In the genomic region with DNA sequence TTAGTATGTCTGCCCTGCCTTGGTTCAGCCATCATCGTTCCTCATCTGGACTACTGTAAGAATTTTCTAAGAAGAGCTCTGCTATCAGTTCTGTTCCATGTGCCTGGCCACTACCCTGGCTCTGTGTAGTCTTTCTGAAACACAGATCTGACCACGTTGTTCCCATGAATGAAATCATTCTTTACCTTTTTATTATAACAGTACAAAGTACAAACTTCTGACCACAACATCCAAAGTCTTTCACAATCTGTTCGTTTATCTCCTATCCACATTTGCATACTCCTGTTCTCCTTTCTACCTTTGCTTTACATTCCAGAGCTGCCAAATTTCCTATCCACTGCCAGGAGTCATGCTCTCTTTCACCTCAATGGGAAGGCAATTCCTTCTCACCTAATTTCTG, we compare ENCODE assay signal across 16 cellular contexts.
DNase-seq lines count a peak whose midpoint lies in the region; TF ChIP-seq lines count a peak whose summit lies in the region.
"Had no signal": no experiment of that assay in that cellular context is flagged by ENCODE, and none has a peak within 500 bp of the region (broad histone marks: within the 10 kb centered on the region; RNA-seq: fewer than 3 reads in every experiment).

No MANE protein-coding gene starts in this region.

- H3K27ac ChIP-seq in liver (ENCODE audit: low read depth in 1 of 2, low read length in 2 of 2) (peak overlapping the region; percentile 53 to 85), transverse colon (peak overlapping the region in 1 of 4 donors; percentile 31), testis (no peak overlapping the region)
- H3K27ac ChIP-seq: 22Rv1 had no signal

- intact Hi-C loops in transverse colon (cut with DNase I; ENCODE audit: low total_unique reads), result no loop called here
- intact Hi-C loops in testis (cut with DNase I; ENCODE audit: low total_unique reads), result no loop called here
- intact Hi-C loops in activated CD4-positive, alpha-beta T cell treated with anti-CD3 and anti-CD28 coated beads, Interleukin-2, amount 10 ng/mL, durations not matched to agents 24 days and 14 days (cut with micrococcal nuclease), result no loop called here

- DNase-seq in NCI-H526 (lab: John Stamatoyannopoulos, UW) (peak; percentile 14 to 26), NCI-H526 treated with DMSO at 0.1 percent for 48 hours (lab: John Stamatoyannopoulos, UW) (no peak), amniotic epithelial cell (ENCODE audit: low read depth) (peak; percentile 9), transverse colon (peak; percentile 22), testis (no peak), amygdala (lab: John Stamatoyannopoulos, UW) (no peak)
- no peak for DNase-seq in activated CD4-positive, alpha-beta T cell treated with anti-CD3 and anti-CD28 coated beads, Interleukin-2, amount 10 ng/mL, durations not matched to agents 24 days and 14 days
- DNase-seq: CD8-positive, alpha-beta T cell; COR-L47; DND-41; GDM1; HCEC 1CT; HFFc6 had no signal

- H3K4me1 ChIP-seq in liver (ENCODE audit: control insufficient read depth in 4 of 4, insufficient read depth in 4 of 4, low read length in 3 of 4) (peaks cover 3 to 19% (median 6%) of the 10 kb centered on the region in 4 donors), transverse colon (peaks cover 0 to 9% (median 0%) of the 10 kb centered on the region in 4 donors), testis (no peaks in the 10 kb centered on the region)

- peak; percentile 36 to 41 for TF ChIP-seq RAD21 in liver (IDR thresholded peaks at IDR 0.05)

- 28% methylated on average over 3 of the region's 3 CpGs for WGBS in liver
- 52 to 53% methylated on average over 3 of the region's 3 CpGs for WGBS in transverse colon (ENCODE audit: low coverage in 1 of 2), 2 donors
- WGBS in testis, 2 donors, result 75 to 85% methylated on average over 3 of the region's 3 CpGs

- no peaks in the 10 kb centered on the region for H3K4me1 Mint-ChIP-seq in activated CD4-positive, alpha-beta T cell treated with anti-CD3 and anti-CD28 coated beads, Interleukin-2, amount 10 ng/mL, durations not matched to agents 24 days and 14 days
- H3K4me1 Mint-ChIP-seq: CD14-positive monocyte had no signal

- no peak for TF ChIP-seq POLR2A in transverse colon (IDR thresholded peaks at IDR 0.05)
- TF ChIP-seq POLR2A in testis (IDR thresholded peaks at IDR 0.05), result no peak

- no peaks in the 10 kb centered on the region for H3K9me3 ChIP-seq in liver (ENCODE audit: control insufficient read depth in 4 of 4, low read length in 3 of 4)
- no peaks in the 10 kb centered on the region for H3K9me3 ChIP-seq in transverse colon
- no peaks in the 10 kb centered on the region for H3K9me3 ChIP-seq in testis

- H3K4me3 Mint-ChIP-seq in activated CD4-positive, alpha-beta T cell treated with anti-CD3 and anti-CD28 coated beads, Interleukin-2, amount 10 ng/mL, durations not matched to agents 24 days and 14 days, result no peak overlapping the region
- H3K4me3 Mint-ChIP-seq: CD14-positive monocyte; CD8-positive, alpha-beta T cell; HFFc6 had no signal

- H3K9ac ChIP-seq in liver (ENCODE audit: low read depth in 1 of 2, low read length in 2 of 2), result no peak overlapping the region

- H3K36me3 ChIP-seq in liver (ENCODE audit: control insufficient read depth in 4 of 4, insufficient read depth in 3 of 4, low read depth in 1 of 4, low read length in 3 of 4) (no peaks in the 10 kb centered on the region), transverse colon (no peaks in the 10 kb centered on the region), testis (ENCODE audit: low read depth, missing control alignments) (no peaks in the 10 kb centered on the region)

- H3K27me3 Mint-ChIP-seq in activated CD4-positive, alpha-beta T cell treated with anti-CD3 and anti-CD28 coated beads, Interleukin-2, amount 10 ng/mL, durations not matched to agents 24 days and 14 days, result no peaks in the 10 kb centered on the region

- no peak for TF ChIP-seq CTCF in liver (IDR thresholded peaks at IDR 0.05; ENCODE audit: low read depth, low read length, missing input control)
- no peak for TF ChIP-seq CTCF in transverse colon (IDR thresholded peaks at IDR 0.05)
- TF ChIP-seq CTCF in testis (IDR thresholded peaks at IDR 0.05), result no peak

- H3K27ac Mint-ChIP-seq in activated CD4-positive, alpha-beta T cell treated with anti-CD3 and anti-CD28 coated beads, Interleukin-2, amount 10 ng/mL, durations not matched to agents 24 days and 14 days, result no peak overlapping the region
- H3K27ac Mint-ChIP-seq: CD8-positive, alpha-beta T cell; HFFc6 had no signal

- no peaks in the 10 kb centered on the region for H3K9me3 Mint-ChIP-seq in activated CD4-positive, alpha-beta T cell treated with anti-CD3 and anti-CD28 coated beads, Interleukin-2, amount 10 ng/mL, durations not matched to agents 24 days and 14 days

- in situ Hi-C loops in transverse colon (cut with MboI; ENCODE audit: low pct_ligation_motif_present in 1 of 4, low pct_unique_long_range_greater_than_20kb in 1 of 4, low sequenced_read_pairs in 3 of 4), result no loop called here

- no peaks in the 10 kb centered on the region for H3K36me3 Mint-ChIP-seq in activated CD4-positive, alpha-beta T cell treated with anti-CD3 and anti-CD28 coated beads, Interleukin-2, amount 10 ng/mL, durations not matched to agents 24 days and 14 days (ENCODE audit: low read depth)
- H3K36me3 Mint-ChIP-seq: CD14-positive monocyte; CD8-positive, alpha-beta T cell had no signal

- TF ChIP-seq EP300 in transverse colon (IDR thresholded peaks at IDR 0.05; ENCODE audit: low read depth), result no peak

- H3K27me3 ChIP-seq in liver (ENCODE audit: control insufficient read depth in 4 of 4, insufficient read depth in 4 of 4, low read length in 3 of 4) (no peaks in the 10 kb centered on the region), transverse colon (no peaks in the 10 kb centered on the region), testis (no peaks in the 10 kb centered on the region)

- no peak overlapping the region for H3K4me3 ChIP-seq in liver (ENCODE audit: low read depth in 1 of 3, low read length in 3 of 3)
- no peak overlapping the region for H3K4me3 ChIP-seq in transverse colon
- H3K4me3 ChIP-seq in testis, result no peak overlapping the region

TF ChIP-seq in liver, 16 proteins besides CTCF, POLR2A, EP300 and RAD21 (continues in another document):
- peak; percentile 88 for TF ChIP-seq HNF4G (IDR thresholded peaks at IDR 0.05)
- TF ChIP-seq, protein P1, sequence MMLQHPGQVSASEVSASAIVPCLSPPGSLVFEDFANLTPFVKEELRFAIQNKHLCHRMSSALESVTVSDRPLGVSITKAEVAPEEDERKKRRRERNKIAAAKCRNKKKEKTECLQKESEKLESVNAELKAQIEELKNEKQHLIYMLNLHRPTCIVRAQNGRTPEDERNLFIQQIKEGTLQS (IDR thresholded peaks at IDR 0.05), result no peak
- TF ChIP-seq, protein P2, sequence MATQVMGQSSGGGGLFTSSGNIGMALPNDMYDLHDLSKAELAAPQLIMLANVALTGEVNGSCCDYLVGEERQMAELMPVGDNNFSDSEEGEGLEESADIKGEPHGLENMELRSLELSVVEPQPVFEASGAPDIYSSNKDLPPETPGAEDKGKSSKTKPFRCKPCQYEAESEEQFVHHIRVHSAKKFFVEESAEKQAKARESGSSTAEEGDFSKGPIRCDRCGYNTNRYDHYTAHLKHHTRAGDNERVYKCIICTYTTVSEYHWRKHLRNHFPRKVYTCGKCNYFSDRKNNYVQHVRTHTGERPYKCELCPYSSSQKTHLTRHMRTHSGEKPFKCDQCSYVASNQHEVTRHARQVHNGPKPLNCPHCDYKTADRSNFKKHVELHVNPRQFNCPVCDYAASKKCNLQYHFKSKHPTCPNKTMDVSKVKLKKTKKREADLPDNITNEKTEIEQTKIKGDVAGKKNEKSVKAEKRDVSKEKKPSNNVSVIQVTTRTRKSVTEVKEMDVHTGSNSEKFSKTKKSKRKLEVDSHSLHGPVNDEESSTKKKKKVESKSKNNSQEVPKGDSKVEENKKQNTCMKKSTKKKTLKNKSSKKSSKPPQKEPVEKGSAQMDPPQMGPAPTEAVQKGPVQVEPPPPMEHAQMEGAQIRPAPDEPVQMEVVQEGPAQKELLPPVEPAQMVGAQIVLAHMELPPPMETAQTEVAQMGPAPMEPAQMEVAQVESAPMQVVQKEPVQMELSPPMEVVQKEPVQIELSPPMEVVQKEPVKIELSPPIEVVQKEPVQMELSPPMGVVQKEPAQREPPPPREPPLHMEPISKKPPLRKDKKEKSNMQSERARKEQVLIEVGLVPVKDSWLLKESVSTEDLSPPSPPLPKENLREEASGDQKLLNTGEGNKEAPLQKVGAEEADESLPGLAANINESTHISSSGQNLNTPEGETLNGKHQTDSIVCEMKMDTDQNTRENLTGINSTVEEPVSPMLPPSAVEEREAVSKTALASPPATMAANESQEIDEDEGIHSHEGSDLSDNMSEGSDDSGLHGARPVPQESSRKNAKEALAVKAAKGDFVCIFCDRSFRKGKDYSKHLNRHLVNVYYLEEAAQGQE (IDR thresholded peaks at IDR 0.05), result peak; percentile 66
- TF ChIP-seq FOXA2 (IDR thresholded peaks at IDR 0.05), result peak; percentile 74
- TF ChIP-seq, protein P3, sequence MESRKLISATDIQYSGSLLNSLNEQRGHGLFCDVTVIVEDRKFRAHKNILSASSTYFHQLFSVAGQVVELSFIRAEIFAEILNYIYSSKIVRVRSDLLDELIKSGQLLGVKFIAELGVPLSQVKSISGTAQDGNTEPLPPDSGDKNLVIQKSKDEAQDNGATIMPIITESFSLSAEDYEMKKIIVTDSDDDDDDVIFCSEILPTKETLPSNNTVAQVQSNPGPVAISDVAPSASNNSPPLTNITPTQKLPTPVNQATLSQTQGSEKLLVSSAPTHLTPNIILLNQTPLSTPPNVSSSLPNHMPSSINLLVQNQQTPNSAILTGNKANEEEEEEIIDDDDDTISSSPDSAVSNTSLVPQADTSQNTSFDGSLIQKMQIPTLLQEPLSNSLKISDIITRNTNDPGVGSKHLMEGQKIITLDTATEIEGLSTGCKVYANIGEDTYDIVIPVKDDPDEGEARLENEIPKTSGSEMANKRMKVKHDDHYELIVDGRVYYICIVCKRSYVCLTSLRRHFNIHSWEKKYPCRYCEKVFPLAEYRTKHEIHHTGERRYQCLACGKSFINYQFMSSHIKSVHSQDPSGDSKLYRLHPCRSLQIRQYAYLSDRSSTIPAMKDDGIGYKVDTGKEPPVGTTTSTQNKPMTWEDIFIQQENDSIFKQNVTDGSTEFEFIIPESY (IDR thresholded peaks at IDR 0.05), result peak; percentile 36
- TF ChIP-seq SP1 (IDR thresholded peaks at IDR 0.05), result peak; percentile 94
- peak; percentile 20 for TF ChIP-seq YY1 (IDR thresholded peaks at IDR 0.05)
- TF ChIP-seq HNF4A (conservative IDR thresholded peaks at IDR 0.05), result peak; percentile 90 to 93
- no peak for TF ChIP-seq NR2F2 (IDR thresholded peaks at IDR 0.05)
- TF ChIP-seq, protein P4, sequence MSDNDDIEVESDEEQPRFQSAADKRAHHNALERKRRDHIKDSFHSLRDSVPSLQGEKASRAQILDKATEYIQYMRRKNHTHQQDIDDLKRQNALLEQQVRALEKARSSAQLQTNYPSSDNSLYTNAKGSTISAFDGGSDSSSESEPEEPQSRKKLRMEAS (IDR thresholded peaks at IDR 0.05), result peak; percentile 56
- peak; percentile 76 to 86 for TF ChIP-seq RXRA (IDR thresholded peaks at IDR 0.05)
- peak; percentile 37 for TF ChIP-seq FOXA1 (IDR thresholded peaks at IDR 0.05)
- no peak for TF ChIP-seq EGR1 (IDR thresholded peaks at IDR 0.05; ENCODE audit: low read depth in 2 of 2)
- TF ChIP-seq JUND (IDR thresholded peaks at IDR 0.05), result peak; percentile 70 to 86

Comparison
In these comparisons a context has a peak if more than half of its experiments do, and no peak if none do; other contexts are left out.
1. DNase-seq: peak in NCI-H526 (2 of 2), amniotic epithelial cell (single experiment) and transverse colon (single experiment); none in NCI-H526 treated with DMSO at 0.1 percent for 48 hours (single experiment), testis (single experiment), activated CD4-positive, alpha-beta T cell treated with anti-CD3 and anti-CD28 coated beads, Interleukin-2, amount 10 ng/mL, durations not matched to agents 24 days and 14 days (single experiment) and amygdala (0 of 56).
2. H3K27ac ChIP-seq: peak in liver (2 of 2); none in testis (0 of 2).